In genomic region chr5:178113841-178114324, GRCh38 we compare ENCODE assay signal across 7 cellular contexts. TPM values are rescaled to one million over a fixed set of nuclear protein-coding genes. Genes with fewer than 3 reads are reported as not detected.
A peak's percentile ranks its signal among the peaks of the same experiment; 100 is the strongest.
DNase-seq lines count a peak whose midpoint lies in the region; ATAC-seq, FAIRE-seq and TF ChIP-seq lines count a peak whose summit lies in the region.

No MANE protein-coding gene starts in this region.

- peaks cover 9% of the 10 kb centered on the region for H3K79me2 ChIP-seq in endothelial cell of umbilical vein (ENCODE audit: control insufficient read depth, insufficient read depth, low read length)

- H3K9ac ChIP-seq in endothelial cell of umbilical vein (replicated peaks; ENCODE audit: extremely low read depth, insufficient read depth, low read length): peak overlapping the region; percentile 46

- CTCF ChIA-PET in endothelial cell of umbilical vein (lab: Charles Lee): interaction anchor here (1.9 to 2.0 kb wide), 2 partner anchors 36 to 38 kb away, joined by 6 to 7 read pairs; no protein-coding TSS in a partner anchor

- intact Hi-C loops in endothelial cell of umbilical vein (cut with micrococcal nuclease): loop anchor here (1.0 to 10.0 kb wide), 5 partner anchors 16 to 619 kb away; partner anchors contain the start of genes NHP2 and PDLIM7

- H2AFZ ChIP-seq in endothelial cell of umbilical vein (ENCODE audit: low read depth, low read length): peak overlapping the region; percentile 53

- H4K20me1 ChIP-seq in endothelial cell of umbilical vein (replicated peaks; ENCODE audit: control insufficient read depth, extremely low read depth, insufficient read depth, low read length): no peaks in the 10 kb centered on the region

- no peak for TF ChIP-seq POLR2A in endothelial cell of umbilical vein (IDR thresholded peaks at IDR 0.05; ENCODE audit: low read depth, low read length)

- DNase-seq in RPMI8226 (peak; percentile 40), endothelial cell of umbilical vein (ENCODE audit: low read depth, low spot score) (no peak), osteocyte (ENCODE audit: extremely low spot score, unreplicated experiment) (no peak), NCI-H1930 (lab: John Stamatoyannopoulos, UW) (no peak), NCI-H2029 treated with DMSO at 0.1 percent for 48 hours (lab: John Stamatoyannopoulos, UW) (no peak), GM19240 (ENCODE audit: insufficient read length, low spot score) (no peak)

- no peaks in the 10 kb centered on the region for H3K9me3 ChIP-seq in endothelial cell of umbilical vein (replicated peaks; ENCODE audit: control insufficient read depth, insufficient read depth, low read length)

- H3K4me1 Mint-ChIP-seq in osteocyte (ENCODE audit: unreplicated experiment): peaks cover 27% of the 10 kb centered on the region

- H3K4me2 ChIP-seq in endothelial cell of umbilical vein (ENCODE audit: insufficient read depth, low read length): peak overlapping the region; percentile 72

- H3K4me3 Mint-ChIP-seq in osteocyte (ENCODE audit: unreplicated experiment): peak overlapping the region; percentile 79

- peak; percentile 15 for ATAC-seq in GM21360 (IDR thresholded peaks at IDR 0.05; ENCODE audit: unreplicated experiment)

- no peak overlapping the region for H3K27ac ChIP-seq in endothelial cell of umbilical vein (ENCODE audit: insufficient read depth, low read depth, low read length)

- no peaks in the 10 kb centered on the region for H3K36me3 ChIP-seq in endothelial cell of umbilical vein (ENCODE audit: control insufficient read depth in 2 of 2, extremely low read depth in 1 of 2, insufficient read depth in 2 of 2, low read length in 2 of 2)

- no peaks in the 10 kb centered on the region for H3K9me3 Mint-ChIP-seq in osteocyte (ENCODE audit: unreplicated experiment)

- H3K4me3 ChIP-seq in endothelial cell of umbilical vein (replicated peaks in 1 of 3; ENCODE audit: insufficient read depth in 1 of 3, low read depth in 1 of 3, low read length in 3 of 3): peak overlapping the region; percentile 20 to 94 (median 69)

- no peaks in the 10 kb centered on the region for H3K9me1 ChIP-seq in endothelial cell of umbilical vein (replicated peaks; ENCODE audit: control insufficient read depth, extremely low read depth, insufficient read depth, low read length)

- POLR2A ChIA-PET in endothelial cell of umbilical vein (lab: Charles Lee): no interaction called here

- H3K27ac Mint-ChIP-seq in osteocyte (ENCODE audit: unreplicated experiment): no peak overlapping the region

- BruUV-seq in endothelial cell of umbilical vein (replicated peaks; lab: Mats Ljungman, UMichigan): no TSS peak

- FAIRE-seq in endothelial cell of umbilical vein (lab: Jason Lieb, UNC): no peak

- no peaks in the 10 kb centered on the region for H3K27me3 ChIP-seq in endothelial cell of umbilical vein (ENCODE audit: control insufficient read depth in 2 of 2, insufficient read depth in 2 of 2, low read length in 2 of 2)

- H3K4me1 ChIP-seq in endothelial cell of umbilical vein (ENCODE audit: control insufficient read depth, extremely low read depth, insufficient read depth, low read length): peaks cover 41% of the 10 kb centered on the region

- H3K27me3 Mint-ChIP-seq in osteocyte (ENCODE audit: unreplicated experiment): peaks cover 3% of the 10 kb centered on the region

- dilution Hi-C loops in endothelial cell of umbilical vein (cut with MboI; ENCODE audit: extremely low pct_ligation_motif_present, low sequenced_read_pairs): no loop called here

- H3K36me3 Mint-ChIP-seq in osteocyte (ENCODE audit: unreplicated experiment): no peaks in the 10 kb centered on the region

- TF ChIP-seq CTCF in endothelial cell of umbilical vein (IDR thresholded peaks at IDR 0.05; ENCODE audit: extremely low read depth in 1 of 2, insufficient read depth in 1 of 2, low read depth in 1 of 2, low read length in 2 of 2): no peak
- TF ChIP-seq CTCF in osteocyte (IDR thresholded peaks at IDR 0.05): no peak

TF ChIP-seq in endothelial cell of umbilical vein, 7 proteins besides CTCF, POLR2A, EP300 and RAD21:
- TF ChIP-seq FOS (IDR thresholded peaks at IDR 0.05; ENCODE audit: borderline replicate concordance, insufficient read depth, low read length): no peak
- no peak for TF ChIP-seq GATA2 (IDR thresholded peaks at IDR 0.05; ENCODE audit: insufficient read depth, insufficient read length, low read depth, low read length)
- TF ChIP-seq MYC (IDR thresholded peaks at IDR 0.05; ENCODE audit: low read depth, low read length): no peak
- no peak for TF ChIP-seq JUN (IDR thresholded peaks at IDR 0.05; ENCODE audit: borderline replicate concordance, insufficient read depth, insufficient read length, low read depth)
- no peak for TF ChIP-seq POLR2AphosphoS5 (IDR thresholded peaks at IDR 0.05; ENCODE audit: insufficient read depth, low read depth, low read length)
- no peak for TF ChIP-seq EZH2 (IDR thresholded peaks at IDR 0.05; ENCODE audit: borderline replicate concordance, low read depth, low read length, severe bottlenecking)
- TF ChIP-seq, protein P1, sequence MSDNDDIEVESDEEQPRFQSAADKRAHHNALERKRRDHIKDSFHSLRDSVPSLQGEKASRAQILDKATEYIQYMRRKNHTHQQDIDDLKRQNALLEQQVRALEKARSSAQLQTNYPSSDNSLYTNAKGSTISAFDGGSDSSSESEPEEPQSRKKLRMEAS (IDR thresholded peaks at IDR 0.05; ENCODE audit: insufficient read depth, insufficient read length): no peak

RNA-seq across cellular contexts. Expression of gene N4BP3, which starts 0.6 kb away (rescaled TPM):
- total RNA-seq in endothelial cell of umbilical vein (38.2 and 40.3 TPM in 2 replicates), osteocyte (0.55 and 0.64 TPM in 2 replicates)
- polyA plus RNA-seq in endothelial cell of umbilical vein: 11.8 and 12.5 TPM in 2 replicates
- polyA plus RNA-seq in endothelial cell of umbilical vein (2011; cell fraction: cytosol; rRNA removed): 8.3 and 10.6 TPM in 2 replicates
- polyA plus RNA-seq in endothelial cell of umbilical vein (2011; cell fraction: nucleus; rRNA removed): 22.0 TPM in 2 replicates
- 2.4 and 3.4 TPM in 2 replicates for polyA plus RNA-seq in endothelial cell of umbilical vein (2012)
- 13.2 and 16.2 TPM in 2 replicates for polyA minus RNA-seq in endothelial cell of umbilical vein
- polyA minus RNA-seq in endothelial cell of umbilical vein (2011; cell fraction: cytosol; rRNA and poly(A)+ RNA removed): 0.82 TPM
- polyA minus RNA-seq in endothelial cell of umbilical vein (2011; cell fraction: nucleus; rRNA and poly(A)+ RNA removed): 13.2 and 19.0 TPM in 2 replicates

RNA-seq across cellular contexts. Expression of gene RMND5B, which starts 16.9 kb away (rescaled TPM):
- 34.2 and 38.2 TPM in 2 replicates for total RNA-seq in endothelial cell of umbilical vein
- 37.2 and 40.2 TPM in 2 replicates for polyA plus RNA-seq in endothelial cell of umbilical vein
- polyA plus RNA-seq in endothelial cell of umbilical vein (2011; cell fraction: cytosol; rRNA removed): 37.4 and 40.0 TPM in 2 replicates
- polyA plus RNA-seq in endothelial cell of umbilical vein (2011; cell fraction: nucleus; rRNA removed): 56.5 and 63.0 TPM in 2 replicates
- polyA plus RNA-seq in endothelial cell of umbilical vein (2012): 11.9 and 17.7 TPM in 2 replicates
- polyA minus RNA-seq in endothelial cell of umbilical vein: 37.4 and 48.4 TPM in 2 replicates
- polyA minus RNA-seq in endothelial cell of umbilical vein (2011; cell fraction: cytosol; rRNA and poly(A)+ RNA removed): 29.2 TPM
- 23.2 and 24.3 TPM in 2 replicates for polyA minus RNA-seq in endothelial cell of umbilical vein (2011; cell fraction: nucleus; rRNA and poly(A)+ RNA removed)
- 38.8 and 39.5 TPM in 2 replicates for total RNA-seq in osteocyte

RNA-seq across cellular contexts. Expression of gene NHP2, which starts 39.8 kb away (rescaled TPM):
- total RNA-seq in endothelial cell of umbilical vein (205 and 210 TPM in 2 replicates), osteocyte (91.0 and 94.2 TPM in 2 replicates)
- polyA plus RNA-seq in endothelial cell of umbilical vein: 202 and 220 TPM in 2 replicates
- polyA plus RNA-seq in endothelial cell of umbilical vein (2011; cell fraction: cytosol; rRNA removed): 245 and 324 TPM in 2 replicates
- polyA plus RNA-seq in endothelial cell of umbilical vein (2011; cell fraction: nucleus; rRNA removed): 87.5 and 117 TPM in 2 replicates
- polyA plus RNA-seq in endothelial cell of umbilical vein (2012): 197 and 224 TPM in 2 replicates
- 50.8 and 57.1 TPM in 2 replicates for polyA minus RNA-seq in endothelial cell of umbilical vein
- 130 TPM for polyA minus RNA-seq in endothelial cell of umbilical vein (2011; cell fraction: cytosol; rRNA and poly(A)+ RNA removed)
- 25.5 and 36.5 TPM in 2 replicates for polyA minus RNA-seq in endothelial cell of umbilical vein (2011; cell fraction: nucleus; rRNA and poly(A)+ RNA removed)

Comparison
In these comparisons a context has a peak if more than half of its experiments do, and no peak if none do; other contexts are left out.
1. RNA of gene N4BP3, which starts 0.6 kb away (total RNA-seq): 38.2 to 40.3 TPM in endothelial cell of umbilical vein; 0.55 to 0.64 TPM in osteocyte; every median in the first group is over 10 times any median in the second.